Comparison of ENCODE assay signal across 10 cellular contexts in the genomic region with DNA sequence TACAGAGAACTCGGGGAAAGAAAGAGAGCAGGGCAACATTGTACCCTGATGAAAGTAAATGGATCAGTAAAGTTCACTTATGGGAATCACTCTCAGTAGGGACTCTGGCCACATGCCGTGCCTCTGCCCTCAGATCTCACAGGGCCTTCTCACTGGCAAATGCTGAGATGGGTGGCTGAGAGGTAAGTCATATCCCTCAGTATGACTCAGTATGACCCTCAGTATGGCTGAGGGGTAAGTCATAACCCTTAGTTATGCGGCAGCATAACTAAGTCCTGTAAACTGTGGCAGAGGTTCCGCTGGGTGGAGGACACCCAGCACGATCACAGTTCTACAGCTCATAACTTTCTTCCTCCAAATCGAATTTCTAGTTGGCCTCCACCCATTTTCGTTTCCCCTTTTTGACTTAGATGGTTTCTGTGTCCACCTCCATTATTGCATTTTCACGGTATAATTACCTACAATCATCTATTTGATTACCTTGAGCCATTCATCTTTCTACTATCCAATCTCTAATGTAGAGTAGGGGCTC. TPM values are rescaled to one million over a fixed set of nuclear protein-coding genes. Genes with fewer than 3 reads are reported as not detected.
DNase-seq lines count a peak whose midpoint lies in the region; ATAC-seq, FAIRE-seq and TF ChIP-seq lines count a peak whose summit lies in the region.
"Had no signal": no experiment of that assay in that cellular context is flagged by ENCODE, and none has a peak within 500 bp of the region (broad histone marks: within the 10 kb centered on the region; RNA-seq: fewer than 3 reads in every experiment).

No MANE protein-coding gene starts in this region.

- H3K27me3 Mint-ChIP-seq in activated T-cell treated with anti-CD3 and anti-CD28 coated beads, Interleukin-2, amount 50 U/mL, for 72 hours (ENCODE audit: low read depth), result peaks cover 28% of the 10 kb centered on the region

- no peak overlapping the region for H3K4me3 Mint-ChIP-seq in activated T-cell treated with anti-CD3 and anti-CD28 coated beads, Interleukin-2, amount 50 U/mL, for 72 hours

- H3K4me1 ChIP-seq in RWPE2 (ENCODE audit: insufficient read depth, poor library complexity, severe bottlenecking), result no peaks in the 10 kb centered on the region
- H3K4me1 ChIP-seq in pancreas, result no peaks in the 10 kb centered on the region

- no peak for TF ChIP-seq CTCF in RWPE2 (IDR thresholded peaks at IDR 0.05; ENCODE audit: poor library complexity, severe bottlenecking)
- no peak for TF ChIP-seq CTCF in pancreas (IDR thresholded peaks at IDR 0.05)

- no peaks in the 10 kb centered on the region for H3K36me3 Mint-ChIP-seq in activated T-cell treated with anti-CD3 and anti-CD28 coated beads, Interleukin-2, amount 50 U/mL, for 72 hours (ENCODE audit: insufficient read depth in 2 of 2)

- peak; percentile 90 to 96 for ATAC-seq in activated T-cell treated with anti-CD3 and anti-CD28 coated beads, Interleukin-2, amount 50 U/mL, for 72 hours (replicated peaks in 1 of 2)
- ATAC-seq in HG03025 (IDR thresholded peaks at IDR 0.05; ENCODE audit: low FRiP score, unreplicated experiment) (peak; percentile 93), RWPE2 (ENCODE audit: low read depth) (peak; percentile 33; the same call in 2 of the 3 replicates), pancreas (no peak)
- ATAC-seq in stimulated activated naive CD8-positive, alpha-beta T cell treated with anti-CD3 and anti-CD28 coated beads, Interleukin-15, Interleukin-2, amounts not matched to agents 100 U/mL and 50 U/mL, for 24 hours, result peak; percentile 87

- FAIRE-seq in pancreas (lab: Jason Lieb, UNC), result no peak

- H3K4me3 ChIP-seq in RWPE2 (ENCODE audit: severe bottlenecking) (no peak overlapping the region), pancreas (no peak overlapping the region)

- WGBS in pancreas, 2 donors, result 80 to 87% methylated on average over 8 of the region's 8 CpGs

- no peak overlapping the region for H3K27ac Mint-ChIP-seq in activated T-cell treated with anti-CD3 and anti-CD28 coated beads, Interleukin-2, amount 50 U/mL, for 72 hours

- H3K9me3 ChIP-seq in RWPE2 (ENCODE audit: severe bottlenecking), result no peaks in the 10 kb centered on the region
- H3K9me3 ChIP-seq in pancreas, result no peaks in the 10 kb centered on the region

- intact Hi-C loops in pancreas (cut with DNase I), result no loop called here

- H3K27ac ChIP-seq in RWPE2 (ENCODE audit: poor library complexity, severe bottlenecking) (no peak overlapping the region), pancreas (no peak overlapping the region)

- DNase-seq in activated T-cell treated with anti-CD3 and anti-CD28 coated beads, Interleukin-2, amount 50 U/mL, for 72 hours, result no peak
- DNase-seq in activated T-cell treated with anti-CD3 and anti-CD28 coated beads, Interleukin-2, amount 50 U/mL, for 1 hour, result no peak
- DNase-seq in RWPE2 (ENCODE audit: low spot score) (no peak), T-helper 1 cell (no peak), pancreas (no peak), NCI-H510A (lab: John Stamatoyannopoulos, UW) (no peak)
- no peak for DNase-seq in stimulated activated naive CD8-positive, alpha-beta T cell treated with anti-CD3 and anti-CD28 coated beads, Interleukin-15, Interleukin-2, amounts not matched to agents 100 U/mL and 50 U/mL, for 24 hours
- DNase-seq: NCI-H187 had no signal

- H3K9me3 Mint-ChIP-seq in activated T-cell treated with anti-CD3 and anti-CD28 coated beads, Interleukin-2, amount 50 U/mL, for 72 hours, result no peaks in the 10 kb centered on the region

- H3K27me3 ChIP-seq in RWPE2 (ENCODE audit: insufficient read depth, poor library complexity, severe bottlenecking), result no peaks in the 10 kb centered on the region
- H3K27me3 ChIP-seq in pancreas, result no peaks in the 10 kb centered on the region

- peaks cover 12% of the 10 kb centered on the region for H3K4me1 Mint-ChIP-seq in activated T-cell treated with anti-CD3 and anti-CD28 coated beads, Interleukin-2, amount 50 U/mL, for 72 hours (ENCODE audit: low read depth)

- H3K36me3 ChIP-seq in RWPE2 (ENCODE audit: low read depth), result no peaks in the 10 kb centered on the region
- no peaks in the 10 kb centered on the region for H3K36me3 ChIP-seq in pancreas

RNA-seq across cellular contexts. Expression of a gene that starts 26.5 kb away (rescaled TPM):
- not detected for total RNA-seq in activated T-cell treated with anti-CD3 and anti-CD28 coated beads, Interleukin-2, amount 50 U/mL, for 72 hours
- under 1 TPM in 1 of 6 donors, not detected in 5; 0.06 TPM for total RNA-seq in pancreas
- under 1 TPM in 1 of 2 donors, not detected in 1; 0.05 TPM for polyA plus RNA-seq in pancreas
- total RNA-seq: liver had no signal
- polyA plus RNA-seq: liver had no signal

Comparison
In these comparisons a context has a peak if more than half of its experiments do, and no peak if none do; other contexts are left out.
1. ATAC-seq: peak in activated T-cell treated with anti-CD3 and anti-CD28 coated beads, Interleukin-2, amount 50 U/mL, for 72 hours (2 of 2), HG03025 (single experiment), RWPE2 (single experiment) and stimulated activated naive CD8-positive, alpha-beta T cell treated with anti-CD3 and anti-CD28 coated beads, Interleukin-15, Interleukin-2, amounts not matched to agents 100 U/mL and 50 U/mL, for 24 hours (single experiment); none in pancreas (0 of 4).